Comparison of ENCODE assay signal across 8 cellular contexts in genomic region chr4:185209852-185210101, GRCh38. TPM values are rescaled to one million over a fixed set of nuclear protein-coding genes. Genes with fewer than 3 reads are reported as not detected.
DNase-seq lines count a peak whose midpoint lies in the region; ATAC-seq and TF ChIP-seq lines count a peak whose summit lies in the region.
"Not testable (repeated sequence)": the region's sequence is repeated elsewhere in the genome, so short reads cannot be mapped to it uniquely, and the experiment has no call there.

No MANE protein-coding gene starts in this region.

- H3K4me1 Mint-ChIP-seq in WTC11 = peaks cover 40% of the 10 kb centered on the region

- peaks cover 0 to 17% (median 12%) of the 10 kb centered on the region in 4 donors for H3K4me1 ChIP-seq in liver (ENCODE audit: control insufficient read depth in 4 of 4, insufficient read depth in 4 of 4, low read length in 3 of 4)
- H3K4me1 ChIP-seq in skeletal muscle tissue (ENCODE audit: control insufficient read depth in 3 of 3, insufficient read depth in 3 of 3, low read length in 3 of 3) = peaks cover 12 to 24% (median 15%) of the 10 kb centered on the region in 3 donors

- not testable (repeated sequence) for H3K9me3 Mint-ChIP-seq in WTC11

- peaks cover 49% of the 10 kb centered on the region for H3K27me3 Mint-ChIP-seq in WTC11 (ENCODE audit: low read depth)

- H3K4me3 Mint-ChIP-seq in WTC11 = not testable (repeated sequence)

- H3K4me3 ChIP-seq in AG04450 (ENCODE audit: low read depth, low read length) (peak overlapping the region; percentile 86), liver (ENCODE audit: low read depth in 1 of 3, low read length in 3 of 3) (peak overlapping the region in 2 of 3 donors; percentile 77 to 92), skeletal muscle tissue (ENCODE audit: low read length in 3 of 3) (peak overlapping the region in 2 of 3 donors; percentile 73 to 91)

- DNase-seq in AG04450 (ENCODE audit: low read depth, low spot score); WTC11 (ENCODE audit: low spot score); epithelial cell of prostate (ENCODE audit: low read depth, low spot score): not testable (repeated sequence)

- not testable (repeated sequence) for H3K27ac ChIP-seq in AG04450 (ENCODE audit: low read depth, low read length)
- H3K27ac ChIP-seq in epithelial cell of prostate = peak overlapping the region; percentile 9
- peak overlapping the region; percentile 77 to 85 for H3K27ac ChIP-seq in liver (ENCODE audit: low read depth in 1 of 2, low read length in 2 of 2)
- peak overlapping the region; percentile 49 for H3K27ac ChIP-seq in skeletal muscle tissue (ENCODE audit: low read depth, low read length)

- CTCF ChIA-PET in AG04450 (lab: Charles Lee) = not testable (repeated sequence)
- CTCF ChIA-PET in WTC11 (lab: Charles Lee) = interaction anchor here (1.4 kb wide), 1 partner anchor 26 kb away, joined by 11 read pairs; no protein-coding TSS in a partner anchor

- WGBS in liver = under 1% methylated on average over 39 of the region's 39 CpGs

- peak; percentile 19 for ATAC-seq in GM19035 (IDR thresholded peaks at IDR 0.05; ENCODE audit: unreplicated experiment)
- ATAC-seq in HG02610 (IDR thresholded peaks at IDR 0.05; ENCODE audit: unreplicated experiment) = peak; percentile 13
- peak; percentile 7 for ATAC-seq in HG03520 (IDR thresholded peaks at IDR 0.05; ENCODE audit: unreplicated experiment)
- ATAC-seq in WTC11 = not testable (repeated sequence)

- not testable (repeated sequence) for H3K27ac Mint-ChIP-seq in WTC11

- not testable (repeated sequence) for H3K9me3 ChIP-seq in AG04450 (ENCODE audit: control insufficient read depth, insufficient read depth, low read length); liver (ENCODE audit: control insufficient read depth in 4 of 4, low read length in 3 of 4); skeletal muscle tissue (ENCODE audit: control insufficient read depth in 3 of 3, low read length in 3 of 3)

- POLR2A ChIA-PET in AG04450 (lab: Yijun Ruan, JAX) = interaction anchor here (0.6 kb wide), 1 partner anchor 1221 kb away, joined by 5 read pairs; no protein-coding TSS in a partner anchor
- POLR2A ChIA-PET in WTC11 (lab: Charles Lee) = not testable (repeated sequence)

- not testable (repeated sequence) for TF ChIP-seq CTCF in AG04450 (IDR thresholded peaks at IDR 0.05; ENCODE audit: low read depth, low read length); WTC11 (IDR thresholded peaks at IDR 0.05); liver (IDR thresholded peaks at IDR 0.05; ENCODE audit: low read depth, low read length, missing input control)

- H3K27me3 ChIP-seq in AG04450 (ENCODE audit: control insufficient read depth, insufficient read depth, low read length); liver (ENCODE audit: control insufficient read depth in 4 of 4, insufficient read depth in 4 of 4, low read length in 3 of 4); skeletal muscle tissue (ENCODE audit: control insufficient read depth in 3 of 3, insufficient read depth in 3 of 3, low read length in 3 of 3): not testable (repeated sequence)

- not testable (repeated sequence) for H3K36me3 ChIP-seq in liver (ENCODE audit: control insufficient read depth in 4 of 4, insufficient read depth in 3 of 4, low read depth in 1 of 4, low read length in 3 of 4); skeletal muscle tissue (ENCODE audit: control insufficient read depth in 3 of 3, insufficient read depth in 3 of 3, low read length in 3 of 3)

- peak overlapping the region in 1 of 2 donors; percentile 89 for H3K9ac ChIP-seq in liver (ENCODE audit: low read depth in 1 of 2, low read length in 2 of 2)
- H3K9ac ChIP-seq in skeletal muscle tissue (ENCODE audit: low read depth in 1 of 3, low read length in 3 of 3) = peak overlapping the region; percentile 33 to 87 (median 45)

- TF ChIP-seq RAD21 in liver (IDR thresholded peaks at IDR 0.05) = not testable (repeated sequence)

- H3K36me3 Mint-ChIP-seq in WTC11 = not testable (repeated sequence)

TF ChIP-seq in WTC11, 78 proteins besides CTCF, POLR2A, EP300 and RAD21:
- 0 out of 2 replicates have a peak, but pooled peaks have one; percentile 4 for TF ChIP-seq ZNF232 (CRISPR knock-in tag; IDR thresholded peaks at IDR 0.05)

RNA-seq across cellular contexts. Expression of gene SNX25, which starts 0.4 kb away (rescaled TPM):
- polyA plus RNA-seq in AG04450 (2011; rRNA removed) (12.6 and 12.7 TPM in 2 replicates), liver (1 to 10 TPM; 2.8 to 4.2 TPM)
- 35.9 and 48.1 TPM in 2 replicates for polyA minus RNA-seq in AG04450 (2011; rRNA and poly(A)+ RNA removed)
- total RNA-seq in WTC11 (2021) (16.9 to 20.9 TPM (median 19.1 TPM) in 3 replicates), liver (10 to 100 TPM in 1 of 2 donors, 1 to 10 TPM in 1; 5.9 to 13.9 TPM), skeletal muscle tissue (12.5 TPM)

RNA-seq across cellular contexts. Expression of gene CFAP97, which starts 6.0 kb away (rescaled TPM):
- 33.5 and 51.1 TPM in 2 replicates for polyA plus RNA-seq in AG04450 (2011; rRNA removed)
- polyA minus RNA-seq in AG04450 (2011; rRNA and poly(A)+ RNA removed) = 15.3 and 24.3 TPM in 2 replicates
- total RNA-seq in WTC11 (2021) = 35.2 to 40.3 TPM (median 36.1 TPM) in 3 replicates
- 10 to 100 TPM; 13.7 to 23.7 TPM for total RNA-seq in liver
- polyA plus RNA-seq in liver = 10 to 100 TPM in 1 of 2 donors, 1 to 10 TPM in 1; 7.5 to 30.9 TPM
- 15.1 TPM for total RNA-seq in skeletal muscle tissue
